1 cellular context compared by ENCODE assay signal in genomic region chr3:143414571-143415253, GRCh38.
TF ChIP-seq lines count a peak whose summit lies in the region.

No MANE protein-coding gene starts in this region.

TF ChIP-seq in GM12878, 131 proteins besides CTCF, POLR2A, EP300 and RAD21 (continued from another document):
- TF ChIP-seq, protein P1, sequence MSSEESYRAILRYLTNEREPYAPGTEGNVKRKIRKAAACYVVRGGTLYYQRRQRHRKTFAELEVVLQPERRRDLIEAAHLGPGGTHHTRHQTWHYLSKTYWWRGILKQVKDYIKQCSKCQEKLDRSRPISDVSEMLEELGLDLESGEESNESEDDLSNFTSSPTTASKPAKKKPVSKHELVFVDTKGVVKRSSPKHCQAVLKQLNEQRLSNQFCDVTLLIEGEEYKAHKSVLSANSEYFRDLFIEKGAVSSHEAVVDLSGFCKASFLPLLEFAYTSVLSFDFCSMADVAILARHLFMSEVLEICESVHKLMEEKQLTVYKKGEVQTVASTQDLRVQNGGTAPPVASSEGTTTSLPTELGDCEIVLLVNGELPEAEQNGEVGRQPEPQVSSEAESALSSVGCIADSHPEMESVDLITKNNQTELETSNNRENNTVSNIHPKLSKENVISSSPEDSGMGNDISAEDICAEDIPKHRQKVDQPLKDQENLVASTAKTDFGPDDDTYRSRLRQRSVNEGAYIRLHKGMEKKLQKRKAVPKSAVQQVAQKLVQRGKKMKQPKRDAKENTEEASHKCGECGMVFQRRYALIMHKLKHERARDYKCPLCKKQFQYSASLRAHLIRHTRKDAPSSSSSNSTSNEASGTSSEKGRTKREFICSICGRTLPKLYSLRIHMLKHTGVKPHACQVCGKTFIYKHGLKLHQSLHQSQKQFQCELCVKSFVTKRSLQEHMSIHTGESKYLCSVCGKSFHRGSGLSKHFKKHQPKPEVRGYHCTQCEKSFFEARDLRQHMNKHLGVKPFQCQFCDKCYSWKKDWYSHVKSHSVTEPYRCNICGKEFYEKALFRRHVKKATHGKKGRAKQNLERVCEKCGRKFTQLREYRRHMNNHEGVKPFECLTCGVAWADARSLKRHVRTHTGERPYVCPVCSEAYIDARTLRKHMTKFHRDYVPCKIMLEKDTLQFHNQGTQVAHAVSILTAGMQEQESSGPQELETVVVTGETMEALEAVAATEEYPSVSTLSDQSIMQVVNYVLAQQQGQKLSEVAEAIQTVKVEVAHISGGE (CRISPR knock-in tag; IDR thresholded peaks at IDR 0.05), result no peak
- no peak for TF ChIP-seq HSF1 (IDR thresholded peaks at IDR 0.05; ENCODE audit: low read depth, low read length)
- TF ChIP-seq POLR2AphosphoS5 (IDR thresholded peaks at IDR 0.05; ENCODE audit: low read length), result no peak
- no peak for TF ChIP-seq EZH2 (IDR thresholded peaks at IDR 0.05; ENCODE audit: borderline replicate concordance, control insufficient read depth, low read depth, low read length)
- TF ChIP-seq MTA2 (IDR thresholded peaks at IDR 0.05; ENCODE audit: low read depth), result no peak
- no peak for TF ChIP-seq IRF3 (IDR thresholded peaks at IDR 0.05)
- TF ChIP-seq CEBPB (IDR thresholded peaks at IDR 0.05; ENCODE audit: borderline replicate concordance in 1 of 2, low read depth in 2 of 2, low read length in 2 of 2), result no peak
- no peak for TF ChIP-seq ZNF274 (IDR thresholded peaks at IDR 0.05; ENCODE audit: insufficient read depth, insufficient read length)
- no peak for TF ChIP-seq PKNOX1 (IDR thresholded peaks at IDR 0.05)
- TF ChIP-seq ZBTB40 (IDR thresholded peaks at IDR 0.05; ENCODE audit: borderline replicate concordance), result no peak
- no peak for TF ChIP-seq ZNF622 (IDR thresholded peaks at IDR 0.05)
TF ChIP-seq in GM12878: peak in this region for 0.
